Comparison of ENCODE assay signal across 7 cellular contexts in genomic region chr5:53031695-53032096, GRCh38. TPM values are rescaled to one million over a fixed set of nuclear protein-coding genes. Genes with fewer than 3 reads are reported as not detected.
A peak's percentile ranks its signal among the peaks of the same experiment; 100 is the strongest.
DNase-seq lines count a peak whose midpoint lies in the region; ATAC-seq and FAIRE-seq lines count a peak whose summit lies in the region.

No MANE protein-coding gene starts in this region.

- no peaks in the 10 kb centered on the region for H3K9me3 ChIP-seq in small intestine (ENCODE audit: control insufficient read depth, low read depth)
- H3K9me3 ChIP-seq in MG63 = no peaks in the 10 kb centered on the region

- H3K4me3 ChIP-seq in small intestine (ENCODE audit: low read depth in 1 of 2, low read length in 2 of 2) = no peak overlapping the region
- H3K4me3 ChIP-seq in MG63 = no peak overlapping the region

- peak overlapping the region; percentile 5 to 90 for H3K27ac ChIP-seq in small intestine (ENCODE audit: low read depth in 1 of 2, low read length in 1 of 2)

- peaks cover 7 to 11% of the 10 kb centered on the region in 2 donors for H3K4me1 ChIP-seq in small intestine (ENCODE audit: control insufficient read depth in 2 of 2, insufficient read depth in 1 of 2, low read depth in 1 of 2, low read length in 1 of 2)

- ATAC-seq in esophagus mucosa = peak; percentile 4
- no peak for ATAC-seq in HG03280 (IDR thresholded peaks at IDR 0.05; ENCODE audit: unreplicated experiment)

- WGBS in small intestine, 3 donors = 38 to 55% (median 50%) methylated on average over 4 of the region's 4 CpGs

- no peak for FAIRE-seq in small intestine (lab: Jason Lieb, UNC)

- no peaks in the 10 kb centered on the region for H3K36me3 ChIP-seq in small intestine (ENCODE audit: control insufficient read depth in 2 of 2, insufficient read depth in 2 of 2, low read length in 2 of 2)
- H3K36me3 ChIP-seq in MG63 = no peaks in the 10 kb centered on the region

- H3K27me3 ChIP-seq in small intestine (ENCODE audit: control insufficient read depth in 2 of 2, insufficient read depth in 2 of 2, low read length in 2 of 2) (no peaks in the 10 kb centered on the region), MG63 (no peaks in the 10 kb centered on the region)

- DNase-seq in HCEC 1CT (peak; percentile 86), SW 1271 (lab: John Stamatoyannopoulos, UW) (peak; percentile 82 to 95), small intestine (peak; percentile 27), pons (ENCODE audit: low spot score) (no peak), MG63 (no peak)

RNA-seq across cellular contexts. Expression of gene ITGA2, which starts 42.5 kb away (rescaled TPM):
- 31.3 TPM for total RNA-seq in esophagus mucosa
- polyA plus RNA-seq in small intestine = 1 to 10 TPM; 1.8 to 9.8 (median 1.9) TPM
- 0.95 and 2.6 TPM in 2 replicates for total RNA-seq in MG63 (2014; rRNA removed; shearing (Covaris generic); ENCODE audit: low replicate concordance)

Comparison
In these comparisons a context has a peak if more than half of its experiments do, and no peak if none do; other contexts are left out.
1. DNase-seq: peak in HCEC 1CT (single experiment), SW 1271 (2 of 2) and small intestine (single experiment); none in pons (single experiment) and MG63 (single experiment).